In the genomic region with DNA sequence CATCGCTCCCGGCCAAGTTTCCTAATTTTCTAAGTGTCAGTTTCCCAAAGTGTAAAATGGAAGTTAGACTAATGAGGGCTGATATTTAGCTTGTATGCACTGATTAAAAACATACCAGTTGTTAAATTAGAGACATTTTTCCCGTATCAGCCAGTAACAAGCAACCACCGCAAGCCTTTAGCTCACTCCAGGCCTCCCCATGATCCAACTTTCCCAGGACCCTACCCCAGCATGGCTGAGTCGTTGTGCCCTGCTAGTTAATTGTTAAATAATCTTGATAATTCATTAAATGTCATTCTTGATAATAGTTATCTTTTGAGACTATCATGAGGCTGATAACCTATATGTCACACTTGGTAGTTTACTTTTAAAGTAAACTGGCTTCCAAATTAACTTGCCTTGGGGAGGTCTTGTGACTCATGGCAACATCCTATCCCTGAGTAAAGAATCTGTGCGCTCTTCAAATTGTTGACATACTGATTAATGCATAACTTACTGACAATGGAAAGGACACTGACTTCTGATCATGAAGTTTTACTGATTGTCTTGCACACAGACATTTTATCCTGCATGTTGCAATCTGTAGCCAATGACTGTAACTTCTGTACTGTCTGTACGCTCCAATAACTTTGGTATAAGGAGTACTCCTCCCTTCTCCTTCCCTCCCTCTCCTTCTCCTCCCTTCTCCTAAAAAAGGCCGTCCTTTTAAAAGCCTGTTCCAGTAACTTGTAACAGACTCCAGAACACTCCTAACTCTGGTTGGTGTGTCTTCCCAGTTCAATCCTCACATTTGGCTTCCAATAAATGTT, we compare ENCODE assay signal across 11 cellular contexts. TPM values are rescaled to one million over a fixed set of nuclear protein-coding genes. Genes with fewer than 3 reads are reported as not detected.
DNase-seq lines count a peak whose midpoint lies in the region; ATAC-seq, FAIRE-seq and TF ChIP-seq lines count a peak whose summit lies in the region.
"Had no signal": no experiment of that assay in that cellular context is flagged by ENCODE, and none has a peak within 500 bp of the region (broad histone marks: within the 10 kb centered on the region; RNA-seq: fewer than 3 reads in every experiment).

No MANE protein-coding gene starts in this region.

- H3K4me3 ChIP-seq in SJSA1, result no peak overlapping the region
- no peak overlapping the region for H3K4me3 ChIP-seq in fibroblast of lung (replicated peaks in 1 of 4; ENCODE audit: control extremely low read depth in 1 of 4, insufficient read depth in 1 of 4, low read depth in 3 of 4, low read length in 4 of 4)
- no peak overlapping the region for H3K4me3 ChIP-seq in pancreas
- H3K4me3 ChIP-seq in right cardiac atrium (ENCODE audit: low read length), result no peak overlapping the region
- H3K4me3 ChIP-seq: SJCRH30 had no signal

- intact Hi-C loops in pancreas (cut with DNase I) (loop anchor here in 1 of 3 donors (5.0 kb wide), 2 partner anchors 265 to 425 kb away; no protein-coding TSS in a partner anchor), right cardiac atrium (cut with DNase I) (loop anchor here in 3 of 4 donors (2.0 to 10.0 kb wide), 4 partner anchors 77 to 427 kb away; partner anchors contain the start of gene AMD1 (in 1 of the 3))

- H3K9me3 ChIP-seq in SJSA1 (replicated peaks) (no peaks in the 10 kb centered on the region), fibroblast of lung (ENCODE audit: control insufficient read depth, insufficient read depth, low read depth, low read length) (no peaks in the 10 kb centered on the region), pancreas (no peaks in the 10 kb centered on the region), right cardiac atrium (ENCODE audit: control insufficient read depth, low read length) (no peaks in the 10 kb centered on the region)
- H3K9me3 ChIP-seq: SJCRH30 had no signal

- H4K20me1 ChIP-seq in fibroblast of lung (ENCODE audit: control insufficient read depth, extremely low read depth, insufficient read depth, low read length), result no peaks in the 10 kb centered on the region

- FAIRE-seq in pancreas (lab: Jason Lieb, UNC), result no peak
- FAIRE-seq: islet of Langerhans had no signal

- no peak overlapping the region for H3K4me2 ChIP-seq in fibroblast of lung (ENCODE audit: extremely low read depth, insufficient read depth, low read length)

- H3K27ac ChIP-seq in SJSA1, result peak overlapping the region; percentile 86
- no peak overlapping the region for H3K27ac ChIP-seq in fibroblast of lung (ENCODE audit: insufficient read depth, low read length)
- H3K27ac ChIP-seq in pancreas, result no peak overlapping the region
- H3K27ac ChIP-seq in right cardiac atrium (ENCODE audit: low read length), result no peak overlapping the region
- H3K27ac ChIP-seq: SJCRH30 had no signal

- peak overlapping the region; percentile 1 for H2AFZ ChIP-seq in fibroblast of lung (ENCODE audit: low read length)

- peak; percentile 52 for DNase-seq in Daoy (ENCODE audit: low read depth)
- DNase-seq in SJSA1 (ENCODE audit: low read depth in 1 of 2, low spot score in 2 of 2), result peak; percentile 50 to 79
- peak; percentile 53 to 73 for DNase-seq in fibroblast of lung (ENCODE audit: low read depth in 2 of 2)
- no peak for DNase-seq in pancreas
- no peak for DNase-seq in DMS153 treated with DMSO at 0.1 percent for 48 hours (lab: John Stamatoyannopoulos, UW; ENCODE audit: unreplicated experiment)
- DNase-seq in right cardiac atrium, result no peak
- no peak for DNase-seq in NCI-H524 (lab: John Stamatoyannopoulos, UW)
- no peak for DNase-seq in NCI-H2107 treated with DMSO at 0.1 percent for 48 hours (lab: John Stamatoyannopoulos, UW; ENCODE audit: unreplicated experiment)
- DNase-seq: NCI-H1694 treated with DMSO at 0.1 percent for 48 hours, SJCRH30 had no signal

- no peaks in the 10 kb centered on the region for H3K79me2 ChIP-seq in fibroblast of lung (ENCODE audit: control insufficient read depth, insufficient read depth, low read length)

- no peak overlapping the region for H3K9ac ChIP-seq in fibroblast of lung (ENCODE audit: insufficient read depth, low read length)

- ATAC-seq in pancreas (peak in 3 of 4 donors; percentile 12 to 25 (median 25)), right cardiac atrium (no peak)

- WGBS in pancreas, 2 donors, result 63 to 65% methylated on average over 8 of the region's 8 CpGs
- 77% methylated on average over 8 of the region's 8 CpGs for WGBS in right cardiac atrium

- H3K27me3 ChIP-seq in SJSA1 (replicated peaks) (no peaks in the 10 kb centered on the region), fibroblast of lung (ENCODE audit: control insufficient read depth, insufficient read depth, low read length) (no peaks in the 10 kb centered on the region), pancreas (no peaks in the 10 kb centered on the region), right cardiac atrium (ENCODE audit: control insufficient read depth, insufficient read depth) (no peaks in the 10 kb centered on the region)
- H3K27me3 ChIP-seq: SJCRH30 had no signal

- H3K4me1 ChIP-seq in SJSA1 (replicated peaks) (peaks cover 28% of the 10 kb centered on the region), fibroblast of lung (ENCODE audit: control insufficient read depth, extremely low read depth, insufficient read depth, low read length) (peaks cover 2% of the 10 kb centered on the region), pancreas (no peaks in the 10 kb centered on the region), right cardiac atrium (ENCODE audit: control insufficient read depth, insufficient read depth, low read length) (no peaks in the 10 kb centered on the region)
- H3K4me1 ChIP-seq: SJCRH30 had no signal

- H3K36me3 ChIP-seq in SJSA1 (no peaks in the 10 kb centered on the region), fibroblast of lung (ENCODE audit: control insufficient read depth, insufficient read depth, low read length) (no peaks in the 10 kb centered on the region), pancreas (no peaks in the 10 kb centered on the region)
- H3K36me3 ChIP-seq: SJCRH30 had no signal

- TF ChIP-seq CTCF in fibroblast of lung (conservative IDR thresholded peaks at IDR 0.05 in 1 of 2, IDR thresholded peaks at IDR 0.05 in 1 of 2; ENCODE audit: low read depth in 1 of 2, low read length in 2 of 2) (no peak), pancreas (IDR thresholded peaks at IDR 0.05) (no peak)

RNA-seq across cellular contexts. Expression of gene GTF3C6, which starts 6.3 kb away (rescaled TPM):
- total RNA-seq in Daoy (2014; rRNA removed; shearing (Covaris generic)), result 167 and 170 TPM in 2 replicates
- total RNA-seq in SJSA1 (2014; rRNA removed; shearing (Covaris generic)), result 157 and 191 TPM in 2 replicates
- total RNA-seq in fibroblast of lung (44.3 and 47.3 TPM in 2 replicates), pancreas (10 to 100 TPM; 14.8 to 35.2 (median 21.0) TPM), right cardiac atrium (10 to 100 TPM; 83.0 to 98.5 (median 86.5) TPM)
- polyA plus RNA-seq in fibroblast of lung (74.4 and 90.5 TPM in 2 replicates), pancreas (10 to 100 TPM; 31.7 to 37.1 TPM), right cardiac atrium (129 TPM)
- polyA plus RNA-seq in fibroblast of lung (2012), result 104 and 136 TPM in 2 replicates
- not detected in 2 replicates for polyA minus RNA-seq in fibroblast of lung (ENCODE audit: low replicate concordance)

RNA-seq across cellular contexts. Expression of gene RPF2, which starts 29.6 kb away (rescaled TPM):
- 149 and 196 TPM in 2 replicates for total RNA-seq in Daoy (2014; rRNA removed; shearing (Covaris generic))
- 54.2 and 78.5 TPM in 2 replicates for total RNA-seq in SJSA1 (2014; rRNA removed; shearing (Covaris generic))
- 27.4 and 28.5 TPM in 2 replicates for total RNA-seq in fibroblast of lung
- polyA plus RNA-seq in fibroblast of lung, result 36.4 and 40.0 TPM in 2 replicates
- 26.8 and 32.8 TPM in 2 replicates for polyA plus RNA-seq in fibroblast of lung (2012)
- polyA minus RNA-seq in fibroblast of lung (ENCODE audit: low replicate concordance), result 4.7 and 6.0 TPM in 2 replicates
- total RNA-seq in pancreas, result 10 to 100 TPM; 10.5 to 21.0 (median 15.6) TPM
- 10 to 100 TPM; 16.9 TPM for polyA plus RNA-seq in pancreas
- 10 to 100 TPM; 21.2 to 26.7 (median 24.0) TPM for total RNA-seq in right cardiac atrium
- 21.5 TPM for polyA plus RNA-seq in right cardiac atrium

Comparison
In these comparisons a context has a peak if more than half of its experiments do, and no peak if none do; other contexts are left out.
1. DNase-seq: peak in Daoy (single experiment), SJSA1 (2 of 2) and fibroblast of lung (2 of 2); none in pancreas (0 of 6), DMS153 treated with DMSO at 0.1 percent for 48 hours (single experiment), right cardiac atrium (0 of 3), NCI-H524 (0 of 2) and NCI-H2107 treated with DMSO at 0.1 percent for 48 hours (single experiment).
2. ATAC-seq: peak in pancreas (3 of 4); none in right cardiac atrium (0 of 2).